ENCODE assay signal across 9 cellular contexts in the genomic region with DNA sequence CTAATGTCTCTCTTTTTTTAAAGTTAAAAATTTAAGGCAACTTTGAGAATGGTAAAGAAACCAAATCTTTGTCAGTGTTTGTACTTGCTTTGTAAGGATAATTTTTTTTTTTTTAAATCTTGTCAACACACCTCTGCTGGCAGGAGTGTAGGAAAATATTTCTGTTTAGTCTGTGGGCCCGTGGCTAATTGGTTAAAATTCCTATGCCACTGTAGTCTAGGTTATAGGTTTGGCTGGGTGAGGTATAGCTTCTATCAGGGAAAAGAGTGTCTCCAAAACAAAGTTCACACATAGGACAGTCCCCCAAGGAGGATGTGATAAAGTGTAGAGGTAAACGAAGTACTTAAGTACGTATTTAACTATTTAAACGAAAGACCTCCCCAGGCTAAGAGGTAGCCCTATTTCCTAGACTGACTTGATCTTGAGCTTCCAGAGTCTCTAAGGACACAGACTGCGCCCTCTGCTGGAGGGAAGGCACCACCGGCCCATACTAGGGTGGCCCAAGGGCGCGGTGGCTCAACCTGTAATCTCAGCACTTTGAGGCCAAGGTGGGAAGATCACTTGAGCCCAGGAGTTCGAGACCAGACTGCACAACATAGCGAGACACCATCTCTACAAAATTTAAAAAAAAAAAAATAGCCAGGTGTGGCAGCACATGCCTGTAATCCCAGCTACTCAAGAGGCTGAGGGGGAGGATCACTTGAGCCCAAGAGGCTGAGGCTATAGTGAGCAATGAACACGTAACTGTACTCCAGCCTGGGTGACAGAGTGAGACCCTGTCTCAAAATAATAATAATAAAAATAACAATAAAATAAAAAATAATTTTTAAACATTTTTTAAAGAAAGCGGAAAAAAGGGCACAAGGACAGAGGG. TPM values are rescaled to one million over a fixed set of nuclear protein-coding genes. Genes with fewer than 3 reads are reported as not detected.
DNase-seq lines count a peak whose midpoint lies in the region; ATAC-seq and TF ChIP-seq lines count a peak whose summit lies in the region.
"Had no signal": no experiment of that assay in that cellular context is flagged by ENCODE, and none has a peak within 500 bp of the region (broad histone marks: within the 10 kb centered on the region; RNA-seq: fewer than 3 reads in every experiment).

No MANE protein-coding gene starts in this region.

- no peaks in the 10 kb centered on the region for H3K27me3 Mint-ChIP-seq in activated T-helper 17 cell treated with anti-CD3 and anti-CD28 coated beads, Interleukin-2, amount 50 U/mL, for 72 hours

- H3K36me3 ChIP-seq in KMS-11 (ENCODE audit: insufficient read depth), result no peaks in the 10 kb centered on the region

- no peak overlapping the region for H3K27ac ChIP-seq in KMS-11

- H2AFZ ChIP-seq in KMS-11 (ENCODE audit: low read depth), result no peak overlapping the region

- H3K4me1 ChIP-seq in KMS-11 (ENCODE audit: low read depth, poor library complexity, severe bottlenecking), result peaks cover 32% of the 10 kb centered on the region

- no peak overlapping the region for H3K4me3 Mint-ChIP-seq in activated T-helper 17 cell treated with anti-CD3 and anti-CD28 coated beads, Interleukin-2, amount 50 U/mL, for 72 hours

- peak; percentile 67 for ATAC-seq in activated T-helper 17 cell treated with anti-CD3 and anti-CD28 coated beads, Interleukin-2, amount 50 U/mL, for 72 hours (replicated peaks)
- no peak for ATAC-seq in HG03139 (IDR thresholded peaks at IDR 0.05; ENCODE audit: unreplicated experiment)

- no peaks in the 10 kb centered on the region for H3K36me3 Mint-ChIP-seq in activated T-helper 17 cell treated with anti-CD3 and anti-CD28 coated beads, Interleukin-2, amount 50 U/mL, for 72 hours (ENCODE audit: low read depth)

- no peaks in the 10 kb centered on the region for H3K4me1 Mint-ChIP-seq in activated T-helper 17 cell treated with anti-CD3 and anti-CD28 coated beads, Interleukin-2, amount 50 U/mL, for 72 hours

- H3K27me3 ChIP-seq in KMS-11 (ENCODE audit: insufficient read depth, low read depth), result no peaks in the 10 kb centered on the region

- no peak overlapping the region for H3K4me3 ChIP-seq in KMS-11 (IDR thresholded peaks at IDR 0.05; ENCODE audit: insufficient read depth, low read depth, low read length)
- H3K4me3 ChIP-seq in fibroblast of the aortic adventitia (ENCODE audit: low read depth, low read length), result no peak overlapping the region

- H3K79me2 ChIP-seq in KMS-11 (ENCODE audit: insufficient read depth, low read depth), result no peaks in the 10 kb centered on the region

- H3K9ac ChIP-seq in KMS-11, result no peak overlapping the region

- H4K20me1 ChIP-seq in KMS-11 (ENCODE audit: insufficient read depth), result no peaks in the 10 kb centered on the region

- no peak overlapping the region for H3K27ac Mint-ChIP-seq in activated T-helper 17 cell treated with anti-CD3 and anti-CD28 coated beads, Interleukin-2, amount 50 U/mL, for 72 hours

- DNase-seq in SHP77 (lab: John Stamatoyannopoulos, UW) (peak; percentile 74 to 83), fibroblast of the aortic adventitia (ENCODE audit: low read depth) (peak; percentile 83), nucleus accumbens (lab: John Stamatoyannopoulos, UW) (peak in 47 of 56 donors; percentile 11 to 87 (median 57)), superior temporal gyrus (ENCODE audit: extremely low spot score) (peak; percentile 92)

- no peak overlapping the region for H3K4me2 ChIP-seq in KMS-11

- TF ChIP-seq CTCF in GM12874 (IDR thresholded peaks at IDR 0.05; ENCODE audit: insufficient read depth, low read depth, low read length), result peak; percentile 87
- peak; percentile 81 for TF ChIP-seq CTCF in KMS-11 (conservative IDR thresholded peaks at IDR 0.05; ENCODE audit: low read depth, low read length)
- TF ChIP-seq CTCF in fibroblast of the aortic adventitia (IDR thresholded peaks at IDR 0.05; ENCODE audit: insufficient read depth, low read length), result peak; percentile 94

- no peaks in the 10 kb centered on the region for H3K9me3 Mint-ChIP-seq in activated T-helper 17 cell treated with anti-CD3 and anti-CD28 coated beads, Interleukin-2, amount 50 U/mL, for 72 hours

RNA-seq across cellular contexts. Expression of a gene that starts 8.9 kb away (rescaled TPM):
- total RNA-seq in activated T-helper 17 cell treated with anti-CD3 and anti-CD28 coated beads, Interleukin-2, amount 50 U/mL, for 72 hours, result not detected
- total RNA-seq in fibroblast of the aortic adventitia (ENCODE audit: low replicate concordance), result not detected in 2 replicates
- total RNA-seq: pulmonary artery endothelial cell had no signal
